ENCODE assay signal across 9 cellular contexts in genomic region chr2:174004900-174005605, GRCh38. TPM values are rescaled to one million over a fixed set of nuclear protein-coding genes. Genes with fewer than 3 reads are reported as not detected.
DNase-seq lines count a peak whose midpoint lies in the region; ATAC-seq and TF ChIP-seq lines count a peak whose summit lies in the region.
"Had no signal": no experiment of that assay in that cellular context is flagged by ENCODE, and none has a peak within 500 bp of the region (broad histone marks: within the 10 kb centered on the region; RNA-seq: fewer than 3 reads in every experiment).

No MANE protein-coding gene starts in this region.

- no peak overlapping the region for H3K4ac ChIP-seq in neuronal stem cell (ENCODE audit: low read length)

- H4K8ac ChIP-seq in neuronal stem cell (ENCODE audit: low read depth, low read length), result no peak overlapping the region

- no peak overlapping the region for H2BK120ac ChIP-seq in neuronal stem cell (ENCODE audit: low read depth, low read length)

- no peaks in the 10 kb centered on the region for H3K79me1 ChIP-seq in neuronal stem cell (ENCODE audit: low read depth, low read length)

- H3K9me3 ChIP-seq in skeletal muscle tissue (ENCODE audit: control insufficient read depth in 3 of 3, low read length in 3 of 3), result no peaks in the 10 kb centered on the region
- H3K9me3 ChIP-seq in effector memory CD4-positive, alpha-beta T cell (ENCODE audit: control insufficient read depth, low read length), result no peaks in the 10 kb centered on the region
- no peaks in the 10 kb centered on the region for H3K9me3 ChIP-seq in neuronal stem cell (replicated peaks in 1 of 2; ENCODE audit: control insufficient read depth in 2 of 2, insufficient read depth in 1 of 2, low read depth in 1 of 2, low read length in 2 of 2)

- WGBS in neuronal stem cell (ENCODE audit: extremely low coverage in 2 of 2, insufficient read length in 2 of 2, insufficient replicate concordance in 1 of 2), 2 donors, result no CpG with 5 or more reads among the region's 4 CpGs

- H2BK5ac ChIP-seq in neuronal stem cell (ENCODE audit: low read length), result no peak overlapping the region

- H3K36me3 ChIP-seq in skeletal muscle tissue (ENCODE audit: control insufficient read depth in 3 of 3, insufficient read depth in 3 of 3, low read length in 3 of 3) (no peaks in the 10 kb centered on the region), neuronal stem cell (replicated peaks in 1 of 2; ENCODE audit: control insufficient read depth in 2 of 2, insufficient read depth in 2 of 2, low read length in 2 of 2) (no peaks in the 10 kb centered on the region)
- H3K36me3 ChIP-seq in effector memory CD4-positive, alpha-beta T cell (ENCODE audit: control insufficient read depth, insufficient read depth, low read length), result no peaks in the 10 kb centered on the region

- DNase-seq in coronary artery (ENCODE audit: low spot score) (no peak), activated gamma-delta T cell treated with Interleukin-2 at 50 U/mL for 16 hours (no peak), neuronal stem cell (ENCODE audit: low spot score) (no peak)
- no peak for DNase-seq in effector memory CD4-positive, alpha-beta T cell
- DNase-seq: cerebellar nuclear complex, natural killer cell had no signal

- no peak overlapping the region for H3K14ac ChIP-seq in neuronal stem cell (ENCODE audit: low read length)

- H3K4me3 ChIP-seq in coronary artery, result no peak overlapping the region
- no peak overlapping the region for H3K4me3 ChIP-seq in skeletal muscle tissue (ENCODE audit: low read length in 3 of 3)
- no peak overlapping the region for H3K4me3 ChIP-seq in effector memory CD4-positive, alpha-beta T cell (ENCODE audit: insufficient read depth, low read depth, low read length, poor library complexity, severe bottlenecking)
- H3K4me3 ChIP-seq in neuronal stem cell (ENCODE audit: low read length in 2 of 2), result no peak overlapping the region

- H3K27ac ChIP-seq in coronary artery, result peak overlapping the region; percentile 71 to 72
- peak overlapping the region; percentile 77 for H3K27ac ChIP-seq in skeletal muscle tissue (ENCODE audit: low read depth, low read length)
- no peak overlapping the region for H3K27ac ChIP-seq in effector memory CD4-positive, alpha-beta T cell (ENCODE audit: insufficient read depth, low read length, poor library complexity, severe bottlenecking)
- no peak overlapping the region for H3K27ac ChIP-seq in neuronal stem cell (replicated peaks; ENCODE audit: low read length)

- H3K4me2 ChIP-seq in neuronal stem cell (ENCODE audit: insufficient read depth, low read length, poor library complexity, severe bottlenecking), result no peak overlapping the region

- no peak overlapping the region for H2AFZ ChIP-seq in neuronal stem cell (ENCODE audit: low read length)

- H3K23ac ChIP-seq in neuronal stem cell (ENCODE audit: low read depth, low read length, poor library complexity), result no peak overlapping the region

- H3K27me3 ChIP-seq in skeletal muscle tissue (ENCODE audit: control insufficient read depth in 3 of 3, insufficient read depth in 3 of 3, low read length in 3 of 3), result no peaks in the 10 kb centered on the region
- H3K27me3 ChIP-seq in effector memory CD4-positive, alpha-beta T cell (replicated peaks; ENCODE audit: control insufficient read depth, insufficient read depth, low read length, poor library complexity, severe bottlenecking), result no peaks in the 10 kb centered on the region
- no peaks in the 10 kb centered on the region for H3K27me3 ChIP-seq in neuronal stem cell (ENCODE audit: control insufficient read depth in 3 of 3, insufficient read depth in 3 of 3, low read depth in 1 of 3, low read length in 3 of 3)

- no peak overlapping the region for H2AK5ac ChIP-seq in neuronal stem cell (ENCODE audit: low read depth, low read length)

- H3K18ac ChIP-seq in neuronal stem cell (ENCODE audit: low read length), result no peak overlapping the region

- H3K4me1 ChIP-seq in skeletal muscle tissue (ENCODE audit: control insufficient read depth in 3 of 3, insufficient read depth in 3 of 3, low read length in 3 of 3) (peaks cover 9 to 17% (median 9%) of the 10 kb centered on the region in 3 donors), neuronal stem cell (ENCODE audit: control insufficient read depth in 2 of 2, insufficient read depth in 1 of 2, low read depth in 1 of 2, low read length in 2 of 2) (peaks cover 0 to 4% of the 10 kb centered on the region in 2 donors)
- peaks cover 2% of the 10 kb centered on the region for H3K4me1 ChIP-seq in effector memory CD4-positive, alpha-beta T cell (ENCODE audit: control insufficient read depth, insufficient read depth, low read length, poor library complexity, severe bottlenecking)

- no peak for TF ChIP-seq CTCF in coronary artery (IDR thresholded peaks at IDR 0.05)

- no peak overlapping the region for H2BK15ac ChIP-seq in neuronal stem cell (ENCODE audit: low read length)

- H3K9ac ChIP-seq in skeletal muscle tissue (ENCODE audit: low read depth in 1 of 3, low read length in 3 of 3), result no peak overlapping the region
- H3K9ac ChIP-seq in neuronal stem cell (ENCODE audit: low read depth, low read length, poor library complexity), result no peak overlapping the region

- no peak overlapping the region for H2BK12ac ChIP-seq in neuronal stem cell (ENCODE audit: low read length)

- no peak overlapping the region for H4K91ac ChIP-seq in neuronal stem cell (ENCODE audit: low read depth, low read length, poor library complexity)

- ATAC-seq in GM19463 (IDR thresholded peaks at IDR 0.05; ENCODE audit: unreplicated experiment) (peak; percentile 93), HG03108 (IDR thresholded peaks at IDR 0.05; ENCODE audit: unreplicated experiment) (peak; percentile 67)
- ATAC-seq: natural killer cell had no signal

RNA-seq across cellular contexts. Expression of gene SP3, which starts 39.9 kb away (rescaled TPM):
- total RNA-seq in skeletal muscle tissue, result 90.3 TPM
- polyA plus RNA-seq in neuronal stem cell (2013, experiment 1 of 2), result 43.6 TPM
- 45.7 TPM for polyA plus RNA-seq in neuronal stem cell (2013, experiment 2 of 2)

Comparison
In these comparisons a context has a peak if more than half of its experiments do, and no peak if none do; other contexts are left out.
1. H3K27ac ChIP-seq: peak in coronary artery (2 of 2) and skeletal muscle tissue (single experiment); none in effector memory CD4-positive, alpha-beta T cell (single experiment) and neuronal stem cell (single experiment).